In genomic region chr2:46469116-46469515, GRCh38 we compare ENCODE assay signal across 30 cellular contexts. TPM values are rescaled to one million over a fixed set of nuclear protein-coding genes. Genes with fewer than 3 reads are reported as not detected.
"Had no signal": no experiment of that assay in that cellular context is flagged by ENCODE, and none has a peak within 500 bp of the region (broad histone marks: within the 10 kb centered on the region; RNA-seq: fewer than 3 reads in every experiment).

No MANE protein-coding gene starts in this region.

- H3K9me3 Mint-ChIP-seq: activated B cell treated with CpG ODN at 0.5 μM for 24 hours; activated CD4-positive, alpha-beta T cell treated with anti-CD3 and anti-CD28 coated beads, Interleukin-2, amount 10 ng/mL, durations not matched to agents 24 days and 14 days; activated naive CD4-positive, alpha-beta T cell treated with anti-CD3 and anti-CD28 coated beads, Interleukin-2, amount 50 U/mL, for 24 hours; activated T-cell treated with anti-CD3 and anti-CD28 coated beads, Interleukin-2, amount 50 U/mL, for 24 hours; activated T-helper 1 cell treated with anti-CD3 and anti-CD28 coated beads, Interleukin-12 subunit alpha, Interleukin-12 subunit beta, Interleukin-2, Interleukin-4 antibody, amounts not matched to agents 30 ng/mL and 10 ng/mL and 1 ng/mL, durations not matched to agents 14 hours and 24 hours and 36 hours had no signal

- H3K27me3 Mint-ChIP-seq: activated B cell treated with CpG ODN at 0.5 μM for 24 hours; activated naive CD4-positive, alpha-beta T cell treated with anti-CD3 and anti-CD28 coated beads, Interleukin-2, amount 50 U/mL, for 24 hours; activated T-cell treated with anti-CD3 and anti-CD28 coated beads, Interleukin-2, amount 50 U/mL, for 24 hours had no signal

- DNase-seq: activated B cell treated with CpG ODN at 0.5 μM for 24 hours; activated CD4-positive, alpha-beta T cell treated with anti-CD3 and anti-CD28 coated beads for 1 hour; activated CD4-positive, alpha-beta T cell treated with anti-CD3 and anti-CD28 coated beads, Interleukin-2, amount 10 ng/mL, durations not matched to agents 24 days and 14 days; activated CD4-positive, alpha-beta T cell treated with anti-CD3 and anti-CD28 coated beads, Interleukin-2, amount 50 U/mL, for 48 hours; activated CD8-positive, alpha-beta memory T cell treated with anti-CD3 and anti-CD28 coated beads, Interleukin-2, amount 10 ng/mL, durations not matched to agents 7 days and 5 days; activated effector memory CD4-positive, alpha-beta T cell treated with Interleukin-2 at 50 U/mL for 16 hours; activated naive CD4-positive, alpha-beta T cell; activated T-cell treated with anti-CD3 and anti-CD28 coated beads, Interleukin-2, amount 50 U/mL, for 24 hours; amniotic stem cell; body of pancreas; MG63; MV-4-11; NCI-H1105; NCI-H1436; NCI-H1694 treated with DMSO at 0.1 percent for 48 hours; NCI-H2081; NCI-H510A treated with DMSO at 0.1 percent for 48 hours; NCI-H69; NK-92 treated with Interleukin-12 subunit alpha and Interleukin-12 subunit beta, amount 100 ng/mL, for 24 hours; OCI-M1; Peyer's patch; Right ventricle myocardium superior; SJCRH30; SK-N-SH; T-helper 1 cell had no signal

- H3K27me3 ChIP-seq: ascending aorta, body of pancreas, MG63, Peyer's patch, SJCRH30 had no signal

- H3K27ac ChIP-seq: ascending aorta, KMS-11, Peyer's patch, RWPE1, SJCRH30 had no signal

- H3K9me3 ChIP-seq: ascending aorta, body of pancreas, MG63, Peyer's patch, SK-N-SH had no signal

- H3K36me3 Mint-ChIP-seq: activated CD8-positive, alpha-beta memory T cell treated with anti-CD3 and anti-CD28 coated beads, Interleukin-2, amount 10 ng/mL, durations not matched to agents 7 days and 5 days; activated naive CD4-positive, alpha-beta T cell treated with anti-CD3 and anti-CD28 coated beads, Interleukin-2, amount 50 U/mL, for 24 hours had no signal

- ATAC-seq: activated CD8-positive, alpha-beta memory T cell treated with anti-CD3 and anti-CD28 coated beads, Interleukin-2, amount 10 ng/mL, durations not matched to agents 7 days and 5 days; body of pancreas had no signal

- H3K36me3 ChIP-seq: ascending aorta, MG63, Peyer's patch, SJCRH30 had no signal

- H3K9ac ChIP-seq: KMS-11, SK-N-SH had no signal

- H3K4me1 ChIP-seq: body of pancreas, Peyer's patch had no signal

- H3K4me3 ChIP-seq: ascending aorta, body of pancreas, MG63, Peyer's patch, SJCRH30 had no signal

- H3K27ac Mint-ChIP-seq: activated B cell treated with CpG ODN at 0.5 μM for 24 hours; activated CD4-positive, alpha-beta T cell treated with anti-CD3 and anti-CD28 coated beads, Interleukin-2, amount 10 ng/mL, durations not matched to agents 24 days and 14 days; activated CD8-positive, alpha-beta memory T cell treated with anti-CD3 and anti-CD28 coated beads, Interleukin-2, amount 10 ng/mL, durations not matched to agents 7 days and 5 days; activated naive CD4-positive, alpha-beta T cell treated with anti-CD3 and anti-CD28 coated beads, Interleukin-2, amount 50 U/mL, for 24 hours; activated T-cell treated with anti-CD3 and anti-CD28 coated beads, Interleukin-2, amount 50 U/mL, for 24 hours; activated T-helper 1 cell treated with anti-CD3 and anti-CD28 coated beads, Interleukin-12 subunit alpha, Interleukin-12 subunit beta, Interleukin-2, Interleukin-4 antibody, amounts not matched to agents 30 ng/mL and 10 ng/mL and 1 ng/mL, durations not matched to agents 14 hours and 24 hours and 36 hours had no signal

- H3K4me3 Mint-ChIP-seq: activated B cell treated with CpG ODN at 0.5 μM for 24 hours; activated CD4-positive, alpha-beta T cell treated with anti-CD3 and anti-CD28 coated beads, Interleukin-2, amount 10 ng/mL, durations not matched to agents 24 days and 14 days; activated CD8-positive, alpha-beta memory T cell treated with anti-CD3 and anti-CD28 coated beads, Interleukin-2, amount 10 ng/mL, durations not matched to agents 7 days and 5 days; activated naive CD4-positive, alpha-beta T cell treated with anti-CD3 and anti-CD28 coated beads, Interleukin-2, amount 50 U/mL, for 24 hours; activated T-cell treated with anti-CD3 and anti-CD28 coated beads, Interleukin-2, amount 50 U/mL, for 24 hours; activated T-helper 1 cell treated with anti-CD3 and anti-CD28 coated beads, Interleukin-12 subunit alpha, Interleukin-12 subunit beta, Interleukin-2, Interleukin-4 antibody, amounts not matched to agents 30 ng/mL and 10 ng/mL and 1 ng/mL, durations not matched to agents 14 hours and 24 hours and 36 hours had no signal

RNA-seq across cellular contexts. Expression of gene TMEM247, which starts 10.2 kb away (rescaled TPM):
- total RNA-seq: activated B cell treated with CpG ODN at 0.5 μM for 24 hours; activated CD4-positive, alpha-beta T cell treated with anti-CD3 and anti-CD28 coated beads, Interleukin-2, amount 10 ng/mL, durations not matched to agents 24 days and 14 days; activated CD8-positive, alpha-beta memory T cell treated with anti-CD3 and anti-CD28 coated beads, Interleukin-2, amount 10 ng/mL, durations not matched to agents 7 days and 5 days; activated T-helper 1 cell treated with anti-CD3 and anti-CD28 coated beads, Interleukin-12 subunit alpha, Interleukin-12 subunit beta, Interleukin-2, Interleukin-4 antibody, amounts not matched to agents 30 ng/mL and 10 ng/mL and 1 ng/mL, durations not matched to agents 14 hours and 24 hours and 36 hours; ascending aorta; body of pancreas; Peyer's patch; Right ventricle myocardium superior; SJCRH30 had no signal
- polyA plus RNA-seq: SK-N-SH had no signal
